19 cellular contexts compared by ENCODE assay signal in the genomic region with DNA sequence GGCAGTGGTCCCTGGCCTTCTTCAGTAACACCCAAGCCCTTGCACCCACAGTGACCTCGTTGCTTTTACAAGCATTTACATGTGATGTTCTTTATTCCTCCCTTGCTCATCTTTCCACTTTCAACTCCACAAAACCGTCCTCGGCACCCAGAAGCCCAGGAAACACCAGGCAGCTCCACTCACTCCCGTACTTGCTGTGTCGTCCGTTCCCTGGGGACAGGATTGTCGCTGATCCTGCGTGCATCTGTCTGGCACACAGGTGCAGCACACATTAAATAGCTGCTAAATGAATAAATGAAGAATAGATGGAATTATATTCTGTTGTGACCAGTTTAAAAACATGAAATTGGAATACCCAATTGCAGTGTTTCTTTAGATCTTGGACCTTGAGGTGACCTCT.
"Had no signal": no experiment of that assay in that cellular context is flagged by ENCODE, and none has a peak within 500 bp of the region (broad histone marks: within the 10 kb centered on the region; RNA-seq: fewer than 3 reads in every experiment).

No MANE protein-coding gene starts in this region.

- H3K4me1 Mint-ChIP-seq: activated CD4-positive, alpha-beta T cell treated with anti-CD3 and anti-CD28 coated beads, Interleukin-2, amount 10 ng/mL, durations not matched to agents 7 days and 5 days had no signal

- H3K27me3 ChIP-seq: brain microvascular endothelial cell, colonic mucosa, gastrocnemius medialis, neutrophil, spleen had no signal

- H3K27ac ChIP-seq: colonic mucosa, gastrocnemius medialis, neutrophil, parathyroid adenoma, spleen had no signal

- H3K27ac Mint-ChIP-seq: activated CD4-positive, alpha-beta T cell treated with anti-CD3 and anti-CD28 coated beads, Interleukin-2, amount 10 ng/mL, durations not matched to agents 7 days and 5 days; activated CD8-positive, alpha-beta T cell treated with anti-CD3 and anti-CD28 coated beads, Interleukin-2, amount 10 ng/mL, durations not matched to agents 7 days and 5 days; activated naive CD4-positive, alpha-beta T cell treated with anti-CD3 and anti-CD28 coated beads for 36 hours; immature natural killer cell; T-cell had no signal

- H3K9me3 Mint-ChIP-seq: activated CD4-positive, alpha-beta T cell treated with anti-CD3 and anti-CD28 coated beads, Interleukin-2, amount 10 ng/mL, durations not matched to agents 7 days and 5 days; activated naive CD4-positive, alpha-beta T cell treated with anti-CD3 and anti-CD28 coated beads for 36 hours; activated T-cell treated with anti-CD3 and anti-CD28 coated beads, Interleukin-2, amount 50 U/mL, for 4 hours; immature natural killer cell; naive thymus-derived CD8-positive, alpha-beta T cell; T-cell had no signal

- ATAC-seq: activated CD4-positive, CD25-positive, alpha-beta regulatory T cell treated with anti-CD3 and anti-CD28 coated beads, Interleukin-2, amount 50 U/mL, for 24 hours; activated CD8-positive, alpha-beta T cell treated with anti-CD3 and anti-CD28 coated beads, Interleukin-2, amount 10 ng/mL, durations not matched to agents 7 days and 5 days; activated T-cell treated with anti-CD3 and anti-CD28 coated beads, Interleukin-2, amount 50 U/mL, for 4 hours; gastrocnemius medialis; naive thymus-derived CD8-positive, alpha-beta T cell; sciatic nerve; T-cell had no signal

- DNase-seq: activated CD4-positive, alpha-beta T cell treated with anti-CD3 and anti-CD28 coated beads, Interleukin-2, amount 10 ng/mL, durations not matched to agents 7 days and 5 days; activated CD8-positive, alpha-beta T cell treated with anti-CD3 and anti-CD28 coated beads, Interleukin-2, amount 10 ng/mL, durations not matched to agents 7 days and 5 days; activated naive CD4-positive, alpha-beta T cell treated with anti-CD3 and anti-CD28 coated beads for 36 hours; activated T-cell treated with anti-CD3 and anti-CD28 coated beads, Interleukin-2, amount 50 U/mL, for 4 hours; brain microvascular endothelial cell; central memory CD4-positive, alpha-beta T cell; colonic mucosa; gastrocnemius medialis; immature natural killer cell; mesendoderm; naive thymus-derived CD8-positive, alpha-beta T cell; spleen; stimulated activated naive CD4-positive, alpha-beta T cell; T-cell; T-helper 9 cell had no signal

- H3K4me3 Mint-ChIP-seq: activated CD4-positive, alpha-beta T cell treated with anti-CD3 and anti-CD28 coated beads, Interleukin-2, amount 10 ng/mL, durations not matched to agents 7 days and 5 days; activated CD8-positive, alpha-beta T cell treated with anti-CD3 and anti-CD28 coated beads, Interleukin-2, amount 10 ng/mL, durations not matched to agents 7 days and 5 days; activated naive CD4-positive, alpha-beta T cell treated with anti-CD3 and anti-CD28 coated beads for 36 hours; activated T-cell treated with anti-CD3 and anti-CD28 coated beads, Interleukin-2, amount 50 U/mL, for 4 hours; immature natural killer cell; naive thymus-derived CD8-positive, alpha-beta T cell; T-cell had no signal

- H3K4me3 ChIP-seq: colonic mucosa, gastrocnemius medialis, spleen had no signal

- H3K36me3 ChIP-seq: brain microvascular endothelial cell, colonic mucosa, gastrocnemius medialis had no signal

- H3K4me1 ChIP-seq: colonic mucosa had no signal

- H3K27me3 Mint-ChIP-seq: activated CD4-positive, alpha-beta T cell treated with anti-CD3 and anti-CD28 coated beads, Interleukin-2, amount 10 ng/mL, durations not matched to agents 7 days and 5 days; naive thymus-derived CD8-positive, alpha-beta T cell; T-cell had no signal

- H3K9me3 ChIP-seq: colonic mucosa, gastrocnemius medialis, neutrophil, spleen had no signal
